8 cellular contexts compared by ENCODE assay signal in genomic region chr2:25981596-25982272, GRCh38. TPM values are rescaled to one million over a fixed set of nuclear protein-coding genes. Genes with fewer than 3 reads are reported as not detected.
A peak's percentile ranks its signal among the peaks of the same experiment; 100 is the strongest.
DNase-seq lines count a peak whose midpoint lies in the region; ATAC-seq and TF ChIP-seq lines count a peak whose summit lies in the region.

No MANE protein-coding gene starts in this region.

- no peaks in the 10 kb centered on the region for H3K27me3 Mint-ChIP-seq in activated naive CD4-positive, alpha-beta T cell treated with anti-CD3 and anti-CD28 coated beads, Interleukin-2, amount 50 U/mL, for 24 hours

- H3K4me3 ChIP-seq in adipocyte (ENCODE audit: low read length) = peak overlapping the region; percentile 88
- H3K4me3 ChIP-seq in iPS-18a (ENCODE audit: low read length) = peak overlapping the region; percentile 79
- peak overlapping the region; percentile 88 for H3K4me3 ChIP-seq in smooth muscle cell

- TF ChIP-seq CTCF in smooth muscle cell (IDR thresholded peaks at IDR 0.05; ENCODE audit: borderline replicate concordance, insufficient read depth, poor library complexity, severe bottlenecking) = no peak

- no peak overlapping the region for H3K27ac Mint-ChIP-seq in activated naive CD4-positive, alpha-beta T cell treated with anti-CD3 and anti-CD28 coated beads, Interleukin-2, amount 50 U/mL, for 24 hours

- H3K79me2 ChIP-seq in smooth muscle cell (ENCODE audit: low read depth) = peaks cover 23% of the 10 kb centered on the region

- no peaks in the 10 kb centered on the region for H3K36me3 Mint-ChIP-seq in activated naive CD4-positive, alpha-beta T cell treated with anti-CD3 and anti-CD28 coated beads, Interleukin-2, amount 50 U/mL, for 24 hours

- H3K4me3 Mint-ChIP-seq in activated naive CD4-positive, alpha-beta T cell treated with anti-CD3 and anti-CD28 coated beads, Interleukin-2, amount 50 U/mL, for 24 hours = peak overlapping the region; percentile 87

- peaks cover 8% of the 10 kb centered on the region for H3F3A ChIP-seq in smooth muscle cell (ENCODE audit: low read depth)

- peak; percentile 34 for ATAC-seq in HG03432 (IDR thresholded peaks at IDR 0.05; ENCODE audit: unreplicated experiment)

- no peak for DNase-seq in activated naive CD4-positive, alpha-beta T cell (lab: John Stamatoyannopoulos, UW)
- DNase-seq in adipocyte (ENCODE audit: low read depth) (peak; percentile 57), smooth muscle cell (lab: John Stamatoyannopoulos, UW; ENCODE audit: unreplicated experiment) (no peak), kidney glomerular epithelial cell (lab: John Stamatoyannopoulos, UW) (no peak), pons (ENCODE audit: low spot score) (no peak)

- H3K27me3 ChIP-seq in adipocyte (replicated peaks; ENCODE audit: control insufficient read depth, insufficient read depth, low read length) (no peaks in the 10 kb centered on the region), iPS-18a (ENCODE audit: control insufficient read depth, insufficient read depth, low read length) (no peaks in the 10 kb centered on the region), smooth muscle cell (ENCODE audit: low read depth) (no peaks in the 10 kb centered on the region)

- H3K9me3 Mint-ChIP-seq in activated naive CD4-positive, alpha-beta T cell treated with anti-CD3 and anti-CD28 coated beads, Interleukin-2, amount 50 U/mL, for 24 hours = no peaks in the 10 kb centered on the region

- 12% methylated on average over 44 of the region's 44 CpGs for WGBS in smooth muscle cell (ENCODE audit: low lambda C conversion rate)

- H3K4me2 ChIP-seq in smooth muscle cell = peak overlapping the region; percentile 99

- H3K4me1 ChIP-seq in adipocyte (ENCODE audit: control insufficient read depth, insufficient read depth, low read length) = peaks cover 10% of the 10 kb centered on the region
- peaks cover 10% of the 10 kb centered on the region for H3K4me1 ChIP-seq in iPS-18a (ENCODE audit: control insufficient read depth, low read depth, low read length)
- peaks cover 22% of the 10 kb centered on the region for H3K4me1 ChIP-seq in smooth muscle cell (ENCODE audit: low read depth)

- H3K36me3 ChIP-seq in adipocyte (ENCODE audit: control insufficient read depth, insufficient read depth, low read length, severe bottlenecking) (no peaks in the 10 kb centered on the region), iPS-18a (ENCODE audit: control insufficient read depth, low read depth, low read length) (no peaks in the 10 kb centered on the region), smooth muscle cell (ENCODE audit: low read depth) (no peaks in the 10 kb centered on the region)

- no peak overlapping the region for H3K27ac ChIP-seq in iPS-18a (ENCODE audit: low read length)
- no peak overlapping the region for H3K27ac ChIP-seq in smooth muscle cell (ENCODE audit: low read depth)

- peak overlapping the region; percentile 97 for H2AFZ ChIP-seq in smooth muscle cell (ENCODE audit: low read depth)

- H3K9me3 ChIP-seq in adipocyte (ENCODE audit: control insufficient read depth, low read length) = no peaks in the 10 kb centered on the region
- H3K9me3 ChIP-seq in iPS-18a (ENCODE audit: control insufficient read depth, low read depth, low read length) = no peaks in the 10 kb centered on the region
- H3K9me3 ChIP-seq in smooth muscle cell (replicated peaks; ENCODE audit: low read depth) = no peaks in the 10 kb centered on the region

- H3K9ac ChIP-seq in adipocyte (ENCODE audit: low read length) = peak overlapping the region; percentile 85
- H3K9ac ChIP-seq in iPS-18a (ENCODE audit: low read length) = peak overlapping the region; percentile 69
- peak overlapping the region; percentile 43 for H3K9ac ChIP-seq in smooth muscle cell (ENCODE audit: low read depth)

- H4K20me1 ChIP-seq in smooth muscle cell (ENCODE audit: low read depth) = peaks cover 11% of the 10 kb centered on the region

- peaks cover 9% of the 10 kb centered on the region for H3K4me1 Mint-ChIP-seq in activated naive CD4-positive, alpha-beta T cell treated with anti-CD3 and anti-CD28 coated beads, Interleukin-2, amount 50 U/mL, for 24 hours

RNA-seq across cellular contexts. Expression of gene KIF3C, which starts 0.6 kb away (rescaled TPM):
- total RNA-seq in smooth muscle cell = 13.0 and 14.7 TPM in 2 replicates
- polyA plus RNA-seq in smooth muscle cell = 18.9 and 21.2 TPM in 2 replicates

RNA-seq across cellular contexts. Expression of gene RAB10, which starts 52.1 kb away (rescaled TPM):
- 121 and 149 TPM in 2 replicates for total RNA-seq in smooth muscle cell
- polyA plus RNA-seq in smooth muscle cell = 101 and 111 TPM in 2 replicates
